In the genomic region with DNA sequence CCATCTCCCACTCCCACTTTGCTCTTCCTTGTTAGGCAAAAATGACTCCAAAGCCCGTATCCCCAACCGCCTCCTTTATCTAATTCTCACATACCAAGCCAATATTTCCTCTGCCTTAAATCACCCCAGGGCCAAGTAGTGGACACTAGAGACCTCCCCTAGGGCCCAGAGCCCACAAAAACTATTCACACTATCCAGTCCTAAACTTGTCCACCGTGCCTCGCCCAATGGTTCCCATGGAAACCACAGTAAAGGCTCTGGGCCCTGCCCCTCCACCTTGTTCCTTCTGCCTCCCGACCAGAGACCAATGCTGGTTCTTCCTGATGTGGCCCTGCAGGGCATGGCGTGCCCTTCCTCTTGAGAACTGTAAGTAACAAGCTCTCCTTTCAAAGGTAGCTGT, we compare ENCODE assay signal across 36 cellular contexts. TPM values are rescaled to one million over a fixed set of nuclear protein-coding genes. Genes with fewer than 3 reads are reported as not detected.
"Had no signal": no experiment of that assay in that cellular context is flagged by ENCODE, and none has a peak within 500 bp of the region (broad histone marks: within the 10 kb centered on the region; RNA-seq: fewer than 3 reads in every experiment).

No MANE protein-coding gene starts in this region.

- H3K27ac ChIP-seq: ascending aorta, breast epithelium, cardiac muscle cell, colonic mucosa, dorsolateral prefrontal cortex, esophagus squamous epithelium, gastroesophageal sphincter, heart right ventricle had no signal

- H3K4me1 ChIP-seq: ascending aorta, breast epithelium, colonic mucosa, esophagus squamous epithelium, gastroesophageal sphincter, heart right ventricle had no signal

- DNase-seq: activated CD4-positive, alpha-beta memory T cell treated with anti-CD3 and anti-CD28 coated beads for 36 hours; activated CD4-positive, alpha-beta T cell treated with anti-CD3 and anti-CD28 coated beads for 36 hours; activated CD4-positive, alpha-beta T cell treated with anti-CD3 and anti-CD28 coated beads, Interleukin-2, amount 10 ng/mL, durations not matched to agents 24 days and 14 days; activated CD4-positive, CD25-positive, alpha-beta regulatory T cell; activated CD4-positive, CD25-positive, alpha-beta regulatory T cell treated with anti-CD3 and anti-CD28 coated beads, Interleukin-2, amount 50 U/mL, for 72 hours; activated CD8-positive, alpha-beta memory T cell treated with anti-CD3 and anti-CD28 coated beads, Interleukin-2, amount 10 ng/mL, durations not matched to agents 7 days and 5 days; activated CD8-positive, alpha-beta memory T cell treated with anti-CD3 and anti-CD28 coated beads, Interleukin-2, amount 50 U/mL, for 4 hours; activated CD8-positive, alpha-beta T cell treated with anti-CD3 and anti-CD28 coated beads, Interleukin-2, amount 10 ng/mL, durations not matched to agents 7 days and 5 days; activated effector memory CD4-positive, alpha-beta T cell treated with anti-CD3 and anti-CD28 coated beads, Interleukin-2, amount 50 U/mL, for 16 hours; activated naive CD4-positive, alpha-beta T cell; activated naive CD4-positive, alpha-beta T cell treated with anti-CD3 and anti-CD28 coated beads, Interleukin-2, amount 10 ng/mL, durations not matched to agents 7 days and 5 days; activated naive CD8-positive, alpha-beta T cell treated with anti-CD3 and anti-CD28 coated beads, Interleukin-2, amount 10 ng/mL, durations not matched to agents 7 days and 5 days; activated T-cell treated with anti-CD3 and anti-CD28 coated beads, Interleukin-2, amount 50 U/mL, for 1 hour; activated T-cell treated with anti-CD3 and anti-CD28 coated beads, Interleukin-2, amount 50 U/mL, for 48 hours; central memory CD4-positive, alpha-beta T cell; cerebellar nuclear complex; colonic mucosa; dorsolateral prefrontal cortex; effector memory CD4-positive, alpha-beta T cell; erythroblast; esophagus squamous epithelium; foreskin melanocyte; heart right ventricle; T-helper 2 cell had no signal

- H3K27me3 ChIP-seq: ascending aorta, breast epithelium, cardiac muscle cell, colonic mucosa had no signal

- H3K36me3 ChIP-seq: ascending aorta, breast epithelium, cardiac muscle cell, colonic mucosa, esophagus squamous epithelium, gastroesophageal sphincter, heart right ventricle had no signal

- ATAC-seq: activated CD4-positive, alpha-beta T cell treated with anti-CD3 and anti-CD28 coated beads for 36 hours; activated CD8-positive, alpha-beta memory T cell treated with anti-CD3 and anti-CD28 coated beads, Interleukin-2, amount 10 ng/mL, durations not matched to agents 7 days and 5 days; activated CD8-positive, alpha-beta T cell treated with anti-CD3 and anti-CD28 coated beads, Interleukin-2, amount 10 ng/mL, durations not matched to agents 7 days and 5 days; activated naive CD4-positive, alpha-beta T cell treated with anti-CD3 and anti-CD28 coated beads, Interleukin-2, amount 50 U/mL, for 72 hours; gastroesophageal sphincter; heart right ventricle had no signal

- H3K4me3 ChIP-seq: ascending aorta, breast epithelium, cardiac muscle cell, colonic mucosa, dorsolateral prefrontal cortex, esophagus squamous epithelium, gastroesophageal sphincter, heart right ventricle had no signal

- H3K9me3 ChIP-seq: ascending aorta, breast epithelium, colonic mucosa, esophagus squamous epithelium, gastroesophageal sphincter, heart right ventricle had no signal

RNA-seq across cellular contexts. Expression of a gene that starts 11.8 kb away (rescaled TPM):
- total RNA-seq: activated CD4-positive, alpha-beta memory T cell treated with anti-CD3 and anti-CD28 coated beads for 36 hours; activated CD4-positive, alpha-beta T cell treated with anti-CD3 and anti-CD28 coated beads for 36 hours; activated CD4-positive, alpha-beta T cell treated with anti-CD3 and anti-CD28 coated beads, Interleukin-2, amount 10 ng/mL, durations not matched to agents 24 days and 14 days; activated CD8-positive, alpha-beta memory T cell treated with anti-CD3 and anti-CD28 coated beads for 36 hours; activated CD8-positive, alpha-beta memory T cell treated with anti-CD3 and anti-CD28 coated beads, Interleukin-2, amount 10 ng/mL, durations not matched to agents 7 days and 5 days; activated CD8-positive, alpha-beta T cell treated with anti-CD3 and anti-CD28 coated beads, Interleukin-2, amount 10 ng/mL, durations not matched to agents 7 days and 5 days; activated naive CD4-positive, alpha-beta T cell treated with anti-CD3 and anti-CD28 coated beads, Interleukin-2, amount 50 U/mL, for 72 hours; activated naive CD8-positive, alpha-beta T cell treated with anti-CD3 and anti-CD28 coated beads, Interleukin-2, amount 10 ng/mL, durations not matched to agents 7 days and 5 days; activated T-helper 1 cell treated with anti-CD3 and anti-CD28 coated beads, Interleukin-12 subunit alpha, Interleukin-12 subunit beta, Interleukin-2, Interleukin-4 antibody, amounts not matched to agents 30 ng/mL and 10 ng/mL and 1 ng/mL, durations not matched to agents 14 hours and 24 hours and 36 hours; activated T-helper 2 cell treated with anti-CD3 and anti-CD28 coated beads, Interferon-gamma antibody, Interleukin-2, Interleukin-4, amounts not matched to agents 10 μg/mL and 5 μg/mL and 100 μg/mL, durations not matched to agents 14 hours and 24 hours and 36 hours; ascending aorta; breast epithelium; cardiac muscle cell; colonic mucosa; esophagus squamous epithelium; fibroblast of lung; fibroblast of villous mesenchyme; gastroesophageal sphincter; glomerular endothelial cell; heart right ventricle; T-helper 1 cell treated with Interleukin-12 subunit alpha and Interleukin-12 subunit beta and Interleukin-4 antibody, amounts not matched to agents 30 ng/mL and 1 ng/mL, for 36 hours had no signal
- polyA plus RNA-seq: cardiac muscle cell, fibroblast of lung, heart right ventricle had no signal

RNA-seq across cellular contexts. Expression of a gene that starts 15.7 kb away (rescaled TPM):
- total RNA-seq: activated CD4-positive, alpha-beta memory T cell treated with anti-CD3 and anti-CD28 coated beads for 36 hours; activated CD4-positive, alpha-beta T cell treated with anti-CD3 and anti-CD28 coated beads for 36 hours; activated CD4-positive, alpha-beta T cell treated with anti-CD3 and anti-CD28 coated beads, Interleukin-2, amount 10 ng/mL, durations not matched to agents 24 days and 14 days; activated CD8-positive, alpha-beta memory T cell treated with anti-CD3 and anti-CD28 coated beads for 36 hours; activated CD8-positive, alpha-beta memory T cell treated with anti-CD3 and anti-CD28 coated beads, Interleukin-2, amount 10 ng/mL, durations not matched to agents 7 days and 5 days; activated CD8-positive, alpha-beta T cell treated with anti-CD3 and anti-CD28 coated beads, Interleukin-2, amount 10 ng/mL, durations not matched to agents 7 days and 5 days; activated naive CD4-positive, alpha-beta T cell treated with anti-CD3 and anti-CD28 coated beads, Interleukin-2, amount 50 U/mL, for 72 hours; activated naive CD8-positive, alpha-beta T cell treated with anti-CD3 and anti-CD28 coated beads, Interleukin-2, amount 10 ng/mL, durations not matched to agents 7 days and 5 days; activated T-helper 1 cell treated with anti-CD3 and anti-CD28 coated beads, Interleukin-12 subunit alpha, Interleukin-12 subunit beta, Interleukin-2, Interleukin-4 antibody, amounts not matched to agents 30 ng/mL and 10 ng/mL and 1 ng/mL, durations not matched to agents 14 hours and 24 hours and 36 hours; activated T-helper 2 cell treated with anti-CD3 and anti-CD28 coated beads, Interferon-gamma antibody, Interleukin-2, Interleukin-4, amounts not matched to agents 10 μg/mL and 5 μg/mL and 100 μg/mL, durations not matched to agents 14 hours and 24 hours and 36 hours; ascending aorta; breast epithelium; cardiac muscle cell; colonic mucosa; dorsolateral prefrontal cortex; esophagus squamous epithelium; fibroblast of lung; gastroesophageal sphincter; glomerular endothelial cell; heart right ventricle; T-helper 1 cell treated with Interleukin-12 subunit alpha and Interleukin-12 subunit beta and Interleukin-4 antibody, amounts not matched to agents 30 ng/mL and 1 ng/mL, for 36 hours had no signal
- polyA plus RNA-seq: cardiac muscle cell, fibroblast of lung, heart right ventricle had no signal

RNA-seq across cellular contexts. Expression of a gene that starts 33.4 kb away (rescaled TPM):
- total RNA-seq: activated CD4-positive, alpha-beta memory T cell treated with anti-CD3 and anti-CD28 coated beads for 36 hours; activated CD4-positive, alpha-beta T cell treated with anti-CD3 and anti-CD28 coated beads for 36 hours; activated CD4-positive, alpha-beta T cell treated with anti-CD3 and anti-CD28 coated beads, Interleukin-2, amount 10 ng/mL, durations not matched to agents 24 days and 14 days; activated CD8-positive, alpha-beta memory T cell treated with anti-CD3 and anti-CD28 coated beads for 36 hours; activated CD8-positive, alpha-beta memory T cell treated with anti-CD3 and anti-CD28 coated beads, Interleukin-2, amount 10 ng/mL, durations not matched to agents 7 days and 5 days; activated CD8-positive, alpha-beta T cell treated with anti-CD3 and anti-CD28 coated beads, Interleukin-2, amount 10 ng/mL, durations not matched to agents 7 days and 5 days; activated naive CD4-positive, alpha-beta T cell treated with anti-CD3 and anti-CD28 coated beads, Interleukin-2, amount 50 U/mL, for 72 hours; activated naive CD8-positive, alpha-beta T cell treated with anti-CD3 and anti-CD28 coated beads, Interleukin-2, amount 10 ng/mL, durations not matched to agents 7 days and 5 days; activated T-helper 1 cell treated with anti-CD3 and anti-CD28 coated beads, Interleukin-12 subunit alpha, Interleukin-12 subunit beta, Interleukin-2, Interleukin-4 antibody, amounts not matched to agents 30 ng/mL and 10 ng/mL and 1 ng/mL, durations not matched to agents 14 hours and 24 hours and 36 hours; activated T-helper 2 cell treated with anti-CD3 and anti-CD28 coated beads, Interferon-gamma antibody, Interleukin-2, Interleukin-4, amounts not matched to agents 10 μg/mL and 5 μg/mL and 100 μg/mL, durations not matched to agents 14 hours and 24 hours and 36 hours; ascending aorta; breast epithelium; cardiac muscle cell; colonic mucosa; dorsolateral prefrontal cortex; esophagus squamous epithelium; fibroblast of lung; fibroblast of villous mesenchyme; gastroesophageal sphincter; glomerular endothelial cell; heart right ventricle; T-helper 1 cell treated with Interleukin-12 subunit alpha and Interleukin-12 subunit beta and Interleukin-4 antibody, amounts not matched to agents 30 ng/mL and 1 ng/mL, for 36 hours had no signal
- polyA plus RNA-seq: cardiac muscle cell, fibroblast of lung, heart right ventricle had no signal

RNA-seq across cellular contexts. Expression of a gene that starts 41.9 kb away (rescaled TPM):
- total RNA-seq: activated CD4-positive, alpha-beta memory T cell treated with anti-CD3 and anti-CD28 coated beads for 36 hours; activated CD4-positive, alpha-beta T cell treated with anti-CD3 and anti-CD28 coated beads for 36 hours; activated CD4-positive, alpha-beta T cell treated with anti-CD3 and anti-CD28 coated beads, Interleukin-2, amount 10 ng/mL, durations not matched to agents 24 days and 14 days; activated CD8-positive, alpha-beta memory T cell treated with anti-CD3 and anti-CD28 coated beads for 36 hours; activated CD8-positive, alpha-beta memory T cell treated with anti-CD3 and anti-CD28 coated beads, Interleukin-2, amount 10 ng/mL, durations not matched to agents 7 days and 5 days; activated CD8-positive, alpha-beta T cell treated with anti-CD3 and anti-CD28 coated beads, Interleukin-2, amount 10 ng/mL, durations not matched to agents 7 days and 5 days; activated naive CD4-positive, alpha-beta T cell treated with anti-CD3 and anti-CD28 coated beads, Interleukin-2, amount 50 U/mL, for 72 hours; activated naive CD8-positive, alpha-beta T cell treated with anti-CD3 and anti-CD28 coated beads, Interleukin-2, amount 10 ng/mL, durations not matched to agents 7 days and 5 days; activated T-helper 1 cell treated with anti-CD3 and anti-CD28 coated beads, Interleukin-12 subunit alpha, Interleukin-12 subunit beta, Interleukin-2, Interleukin-4 antibody, amounts not matched to agents 30 ng/mL and 10 ng/mL and 1 ng/mL, durations not matched to agents 14 hours and 24 hours and 36 hours; activated T-helper 2 cell treated with anti-CD3 and anti-CD28 coated beads, Interferon-gamma antibody, Interleukin-2, Interleukin-4, amounts not matched to agents 10 μg/mL and 5 μg/mL and 100 μg/mL, durations not matched to agents 14 hours and 24 hours and 36 hours; ascending aorta; cardiac muscle cell; colonic mucosa; dorsolateral prefrontal cortex; esophagus squamous epithelium; fibroblast of lung; fibroblast of villous mesenchyme; gastroesophageal sphincter; glomerular endothelial cell; heart right ventricle; T-helper 1 cell treated with Interleukin-12 subunit alpha and Interleukin-12 subunit beta and Interleukin-4 antibody, amounts not matched to agents 30 ng/mL and 1 ng/mL, for 36 hours had no signal
- polyA plus RNA-seq: cardiac muscle cell, fibroblast of lung, heart right ventricle had no signal
